ENCODE assay signal across 8 cellular contexts in genomic region chr18:78984941-78985784, GRCh38. TPM values are rescaled to one million over a fixed set of nuclear protein-coding genes. Genes with fewer than 3 reads are reported as not detected.
DNase-seq lines count a peak whose midpoint lies in the region.

No MANE protein-coding gene starts in this region.

- H3K27me3 ChIP-seq in HUES64 (ENCODE audit: insufficient read depth, low read length) (peaks cover 40% of the 10 kb centered on the region), iPS-15b (ENCODE audit: control insufficient read depth, insufficient read depth, low read length) (peaks cover 6% of the 10 kb centered on the region)

- H3K27ac Mint-ChIP-seq in activated naive CD4-positive, alpha-beta T cell treated with anti-CD3 and anti-CD28 coated beads for 36 hours: no peak overlapping the region
- H3K27ac Mint-ChIP-seq in activated T-helper 2 cell treated with anti-CD3 and anti-CD28 coated beads, Interferon-gamma antibody, Interleukin-2, Interleukin-4, amounts not matched to agents 10 μg/mL and 5 μg/mL and 100 μg/mL, durations not matched to agents 14 hours and 24 hours and 36 hours: no peak overlapping the region

- H3K4me3 ChIP-seq in HUES64 (ENCODE audit: low read length): peak overlapping the region; percentile 69
- peak overlapping the region; percentile 54 for H3K4me3 ChIP-seq in iPS-15b (ENCODE audit: low read depth, low read length)

- H3K9me3 ChIP-seq in HUES64 (ENCODE audit: insufficient read depth, low read depth, low read length): no peaks in the 10 kb centered on the region
- no peaks in the 10 kb centered on the region for H3K9me3 ChIP-seq in iPS-15b (ENCODE audit: control insufficient read depth, insufficient read depth, low read length)

- intact Hi-C loops in activated naive CD4-positive, alpha-beta T cell treated with anti-CD3 and anti-CD28 coated beads for 36 hours (cut with micrococcal nuclease): loop anchor here (1.0 to 10.0 kb wide), 4 partner anchors 261 to 1220 kb away; no protein-coding TSS in a partner anchor
- intact Hi-C loops in activated T-helper 2 cell treated with anti-CD3 and anti-CD28 coated beads, Interferon-gamma antibody, Interleukin-2, Interleukin-4, amounts not matched to agents 10 μg/mL and 5 μg/mL and 100 μg/mL, durations not matched to agents 14 hours and 24 hours and 36 hours (cut with micrococcal nuclease): loop anchor here (1.0 to 5.0 kb wide), 2 partner anchors 108 to 261 kb away; no protein-coding TSS in a partner anchor

- H3K36me3 ChIP-seq in HUES64 (ENCODE audit: insufficient read depth, low read length) (no peaks in the 10 kb centered on the region), iPS-15b (ENCODE audit: control insufficient read depth, insufficient read depth, low read length) (no peaks in the 10 kb centered on the region)

- H3K9ac ChIP-seq in HUES64 (ENCODE audit: low read depth, low read length) (no peak overlapping the region), iPS-15b (ENCODE audit: low read depth, low read length) (no peak overlapping the region)

- no peak overlapping the region for H3K4me3 Mint-ChIP-seq in activated naive CD4-positive, alpha-beta T cell treated with anti-CD3 and anti-CD28 coated beads for 36 hours
- H3K4me3 Mint-ChIP-seq in activated T-helper 2 cell treated with anti-CD3 and anti-CD28 coated beads, Interferon-gamma antibody, Interleukin-2, Interleukin-4, amounts not matched to agents 10 μg/mL and 5 μg/mL and 100 μg/mL, durations not matched to agents 14 hours and 24 hours and 36 hours (ENCODE audit: low read depth): no peak overlapping the region

- DNase-seq in activated naive CD4-positive, alpha-beta T cell treated with anti-CD3 and anti-CD28 coated beads for 36 hours: peak; percentile 45
- DNase-seq in activated naive CD4-positive, alpha-beta T cell treated with anti-CD3 and anti-CD28 coated beads, Interleukin-2, amount 50 U/mL, for 16 hours: no peak
- DNase-seq in SK-N-DZ (ENCODE audit: low spot score): peak; percentile 38
- no peak for DNase-seq in GM19240 (ENCODE audit: insufficient read length, low spot score)
- DNase-seq in activated T-helper 2 cell treated with anti-CD3 and anti-CD28 coated beads, Interferon-gamma antibody, Interleukin-2, Interleukin-4, amounts not matched to agents 10 μg/mL and 5 μg/mL and 100 μg/mL, durations not matched to agents 14 hours and 24 hours and 36 hours (ENCODE audit: low spot score): no peak
- DNase-seq in germinal center (ENCODE audit: low spot score): no peak

- H3K36me3 Mint-ChIP-seq in activated naive CD4-positive, alpha-beta T cell treated with anti-CD3 and anti-CD28 coated beads for 36 hours (ENCODE audit: low read depth): no peaks in the 10 kb centered on the region
- peaks cover 6% of the 10 kb centered on the region for H3K36me3 Mint-ChIP-seq in activated T-helper 2 cell treated with anti-CD3 and anti-CD28 coated beads, Interferon-gamma antibody, Interleukin-2, Interleukin-4, amounts not matched to agents 10 μg/mL and 5 μg/mL and 100 μg/mL, durations not matched to agents 14 hours and 24 hours and 36 hours (ENCODE audit: low read depth)

- peaks cover 17% of the 10 kb centered on the region for H3K4me1 Mint-ChIP-seq in activated naive CD4-positive, alpha-beta T cell treated with anti-CD3 and anti-CD28 coated beads for 36 hours (ENCODE audit: low read depth)
- peaks cover 5% of the 10 kb centered on the region for H3K4me1 Mint-ChIP-seq in activated T-helper 2 cell treated with anti-CD3 and anti-CD28 coated beads, Interferon-gamma antibody, Interleukin-2, Interleukin-4, amounts not matched to agents 10 μg/mL and 5 μg/mL and 100 μg/mL, durations not matched to agents 14 hours and 24 hours and 36 hours (ENCODE audit: low read depth)

- 23% methylated on average over 30 of the region's 30 CpGs for WGBS in HUES64

- H3K27me3 Mint-ChIP-seq in activated naive CD4-positive, alpha-beta T cell treated with anti-CD3 and anti-CD28 coated beads for 36 hours (ENCODE audit: low read depth): peaks cover 57% of the 10 kb centered on the region
- peaks cover 67% of the 10 kb centered on the region for H3K27me3 Mint-ChIP-seq in activated T-helper 2 cell treated with anti-CD3 and anti-CD28 coated beads, Interferon-gamma antibody, Interleukin-2, Interleukin-4, amounts not matched to agents 10 μg/mL and 5 μg/mL and 100 μg/mL, durations not matched to agents 14 hours and 24 hours and 36 hours (ENCODE audit: low read depth)

- no peaks in the 10 kb centered on the region for H3K9me3 Mint-ChIP-seq in activated naive CD4-positive, alpha-beta T cell treated with anti-CD3 and anti-CD28 coated beads for 36 hours
- peaks cover 7% of the 10 kb centered on the region for H3K9me3 Mint-ChIP-seq in activated T-helper 2 cell treated with anti-CD3 and anti-CD28 coated beads, Interferon-gamma antibody, Interleukin-2, Interleukin-4, amounts not matched to agents 10 μg/mL and 5 μg/mL and 100 μg/mL, durations not matched to agents 14 hours and 24 hours and 36 hours

- peak overlapping the region; percentile 0; the same call in 1 of the 2 replicates for H3K27ac ChIP-seq in HUES64 (ENCODE audit: low read depth, low read length)

- CTCF ChIA-PET in activated naive CD4-positive, alpha-beta T cell treated with anti-CD3 and anti-CD28 coated beads for 36 hours (lab: Charles Lee): interaction anchor here (1.1 kb wide), 1 partner anchor 110 kb away, joined by 4 read pairs; no protein-coding TSS in a partner anchor

- H3K4me1 ChIP-seq in HUES64 (ENCODE audit: insufficient read depth, low read length) (peaks cover 74% of the 10 kb centered on the region), iPS-15b (ENCODE audit: control insufficient read depth, insufficient read depth, low read length) (peaks cover 46% of the 10 kb centered on the region)

RNA-seq across cellular contexts. Expression of gene SALL3, which starts 5.5 kb away (rescaled TPM):
- not detected for total RNA-seq in activated naive CD4-positive, alpha-beta T cell treated with anti-CD3 and anti-CD28 coated beads for 36 hours
- 29.2 TPM for polyA plus RNA-seq in HUES64 (2013, experiment 1 of 2)
- polyA plus RNA-seq in HUES64 (2013, experiment 2 of 2): 25.1 TPM
- polyA plus RNA-seq in SK-N-DZ (2014; cell fraction: cytosol; rRNA removed): 0.16 and 0.50 TPM in 2 replicates
- polyA plus RNA-seq in SK-N-DZ (2014; cell fraction: nucleus; rRNA removed): 0.07 and 2.8 TPM in 2 replicates
- total RNA-seq in activated T-helper 2 cell treated with anti-CD3 and anti-CD28 coated beads, Interferon-gamma antibody, Interleukin-2, Interleukin-4, amounts not matched to agents 10 μg/mL and 5 μg/mL and 100 μg/mL, durations not matched to agents 14 hours and 24 hours and 36 hours: not detected in 2 replicates

Comparison
In these comparisons a context has a peak if more than half of its experiments do, and no peak if none do; other contexts are left out.
1. DNase-seq: peak in activated naive CD4-positive, alpha-beta T cell treated with anti-CD3 and anti-CD28 coated beads for 36 hours (single experiment) and SK-N-DZ (single experiment); none in activated naive CD4-positive, alpha-beta T cell treated with anti-CD3 and anti-CD28 coated beads, Interleukin-2, amount 50 U/mL, for 16 hours (single experiment), GM19240 (single experiment), activated T-helper 2 cell treated with anti-CD3 and anti-CD28 coated beads, Interferon-gamma antibody, Interleukin-2, Interleukin-4, amounts not matched to agents 10 μg/mL and 5 μg/mL and 100 μg/mL, durations not matched to agents 14 hours and 24 hours and 36 hours (single experiment) and germinal center (single experiment).